7 cellular contexts compared by ENCODE assay signal in genomic region chr16:24887472-24887871, GRCh38. TPM values are rescaled to one million over a fixed set of nuclear protein-coding genes. Genes with fewer than 3 reads are reported as not detected.
"Had no signal": no experiment of that assay in that cellular context is flagged by ENCODE, and none has a peak within 500 bp of the region (broad histone marks: within the 10 kb centered on the region; RNA-seq: fewer than 3 reads in every experiment).

No MANE protein-coding gene starts in this region.

- FAIRE-seq: HepG2, HTR-8/SVneo had no signal

- DNase-seq: KBM-7, KG1 had no signal

- H3K4me2 ChIP-seq: KMS-11 had no signal

- H3K27ac ChIP-seq: HL-60, KMS-11 had no signal

- ATAC-seq: HepG2 had no signal

- H3K9ac ChIP-seq: KMS-11 had no signal

RNA-seq across cellular contexts. Expression of gene SLC5A11, which starts 41.7 kb away (rescaled TPM):
- polyA plus RNA-seq: IMR-90 had no signal
